In genomic region chr3:140143670-140144069, GRCh38 we compare ENCODE assay signal across 21 cellular contexts.
"Had no signal": no experiment of that assay in that cellular context is flagged by ENCODE, and none has a peak within 500 bp of the region (broad histone marks: within the 10 kb centered on the region; RNA-seq: fewer than 3 reads in every experiment).

No MANE protein-coding gene starts in this region.

- H3K4me3 ChIP-seq: breast epithelium, esophagus muscularis mucosa, gastrocnemius medialis, heart left ventricle, mucosa of descending colon, prostate gland, right atrium auricular region, thyroid gland had no signal

- H3K27me3 ChIP-seq: breast epithelium, dorsolateral prefrontal cortex, esophagus muscularis mucosa, gastrocnemius medialis, right atrium auricular region, thyroid gland had no signal

- ATAC-seq: activated naive CD4-positive, alpha-beta T cell treated with anti-CD3 and anti-CD28 coated beads, Interleukin-2, amount 50 U/mL, for 72 hours; activated T-helper 17 cell treated with anti-CD3 and anti-CD28 coated beads, Interleukin-2, amount 50 U/mL, for 72 hours; gastrocnemius medialis; heart left ventricle; mucosa of descending colon; stimulated activated naive CD8-positive, alpha-beta T cell treated with anti-CD3 and anti-CD28 coated beads, Interleukin-15, Interleukin-2, amounts not matched to agents 100 U/mL and 50 U/mL, for 24 hours had no signal

- DNase-seq: activated CD4-positive, alpha-beta T cell treated with anti-CD3 and anti-CD28 coated beads for 1 hour; activated CD8-positive, alpha-beta memory T cell treated with anti-CD3 and anti-CD28 coated beads for 24 hours; activated CD8-positive, alpha-beta memory T cell treated with anti-CD3 and anti-CD28 coated beads, Interleukin-2, amount 50 U/mL, for 4 hours; activated T-cell treated with anti-CD3 and anti-CD28 coated beads, Interleukin-2, amount 50 U/mL, for 24 hours; aorta; gastrocnemius medialis; heart left ventricle; islet precursor cell; left cardiac atrium; mucosa of descending colon; stimulated activated CD4-positive, alpha-beta T cell treated with anti-CD3 and anti-CD28 coated beads, Interleukin-4, amount 100 ng/mL, for 4 hours; stimulated activated naive CD8-positive, alpha-beta T cell treated with anti-CD3 and anti-CD28 coated beads, Interleukin-15, Interleukin-2, amounts not matched to agents 100 U/mL and 50 U/mL, for 24 hours; T-helper 9 cell; thyroid gland had no signal

- H3K36me3 ChIP-seq: breast epithelium, esophagus muscularis mucosa, gastrocnemius medialis, heart left ventricle, prostate gland, right atrium auricular region, thyroid gland had no signal

- H3K27ac ChIP-seq: breast epithelium, esophagus muscularis mucosa, gastrocnemius medialis, heart left ventricle, prostate gland, right atrium auricular region, thyroid gland had no signal

- H3K4me1 ChIP-seq: breast epithelium, esophagus muscularis mucosa, gastrocnemius medialis, heart left ventricle, prostate gland, right atrium auricular region had no signal

- H3K9me3 ChIP-seq: breast epithelium, esophagus muscularis mucosa, gastrocnemius medialis, heart left ventricle, mucosa of descending colon, prostate gland, right atrium auricular region, thyroid gland had no signal
